ENCODE assay signal across 14 cellular contexts in the genomic region with DNA sequence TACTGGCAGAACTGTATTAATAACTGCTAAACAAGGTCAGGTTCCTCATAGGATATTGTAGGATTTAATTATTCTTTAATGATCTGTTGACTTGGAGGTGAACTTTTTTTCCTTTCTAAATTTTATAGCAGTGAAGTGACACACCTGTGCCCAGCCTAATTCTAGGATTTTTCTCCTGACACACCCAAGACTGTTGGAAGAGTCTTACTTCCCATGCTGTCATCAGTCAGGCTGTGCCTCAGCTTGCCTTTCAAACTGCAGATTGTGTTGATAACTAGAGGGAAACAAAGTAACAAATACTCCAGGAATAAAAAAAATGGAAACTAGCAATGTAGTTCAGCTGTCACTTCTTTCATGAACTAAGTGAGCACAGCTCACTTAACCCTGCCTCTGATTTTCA. TPM values are rescaled to one million over a fixed set of nuclear protein-coding genes. Genes with fewer than 3 reads are reported as not detected.
A peak's percentile ranks its signal among the peaks of the same experiment; 100 is the strongest.
DNase-seq lines count a peak whose midpoint lies in the region; ATAC-seq lines count a peak whose summit lies in the region.
"Had no signal": no experiment of that assay in that cellular context is flagged by ENCODE, and none has a peak within 500 bp of the region (broad histone marks: within the 10 kb centered on the region; RNA-seq: fewer than 3 reads in every experiment).

No MANE protein-coding gene starts in this region.

- no peak overlapping the region for H2BK120ac ChIP-seq in trophoblast cell (ENCODE audit: insufficient read depth, low read length, poor library complexity)

- no peak overlapping the region for H4K8ac ChIP-seq in trophoblast cell (ENCODE audit: low read depth, low read length)

- H3K4me1 ChIP-seq in trophoblast cell (ENCODE audit: control insufficient read depth in 1 of 2, insufficient read depth in 2 of 2, low read length in 2 of 2): no peaks in the 10 kb centered on the region

- no peak overlapping the region for H2AFZ ChIP-seq in trophoblast cell (ENCODE audit: insufficient read depth, low read length, poor library complexity)

- no peak overlapping the region for H2AK5ac ChIP-seq in trophoblast cell (ENCODE audit: low read length)

- peaks cover 14 to 33% of the 10 kb centered on the region in 2 experiments for H3K36me3 ChIP-seq in trophoblast cell (ENCODE audit: control insufficient read depth in 1 of 2, insufficient read depth in 2 of 2, low read length in 2 of 2)

- no peak for ATAC-seq in activated naive CD8-positive, alpha-beta T cell treated with anti-CD3 and anti-CD28 coated beads, Interleukin-2, amount 10 ng/mL, durations not matched to agents 7 days and 5 days (ENCODE audit: low read depth)
- no peak for ATAC-seq in activated naive CD8-positive, alpha-beta T cell treated with anti-CD3 and anti-CD28 coated beads, Interleukin-2, amount 50 U/mL, for 24 hours

- peaks cover 59% of the 10 kb centered on the region for H3K36me3 Mint-ChIP-seq in activated naive CD8-positive, alpha-beta T cell treated with anti-CD3 and anti-CD28 coated beads, Interleukin-2, amount 10 ng/mL, durations not matched to agents 7 days and 5 days
- peaks cover 80% of the 10 kb centered on the region for H3K36me3 Mint-ChIP-seq in activated naive CD8-positive, alpha-beta T cell treated with anti-CD3 and anti-CD28 coated beads, Interleukin-2, amount 50 U/mL, for 24 hours (ENCODE audit: low read depth)

- H3K4me2 ChIP-seq in trophoblast cell (ENCODE audit: low read length): no peak overlapping the region

- no peaks in the 10 kb centered on the region for H3K9me3 ChIP-seq in trophoblast cell (ENCODE audit: insufficient read depth, low read depth, low read length)

- POLR2A ChIA-PET in activated naive CD8-positive, alpha-beta T cell treated with anti-CD3 and anti-CD28 coated beads, Interleukin-2, amount 10 ng/mL, durations not matched to agents 7 days and 5 days (lab: Charles Lee): no interaction called here

- no peak overlapping the region for H4K91ac ChIP-seq in trophoblast cell (ENCODE audit: low read depth, low read length)

- H3K4me3 Mint-ChIP-seq in activated naive CD8-positive, alpha-beta T cell treated with anti-CD3 and anti-CD28 coated beads, Interleukin-2, amount 10 ng/mL, durations not matched to agents 7 days and 5 days: no peak overlapping the region
- no peak overlapping the region for H3K4me3 Mint-ChIP-seq in activated naive CD8-positive, alpha-beta T cell treated with anti-CD3 and anti-CD28 coated beads, Interleukin-2, amount 50 U/mL, for 24 hours
- H3K4me3 Mint-ChIP-seq: CD14-positive monocyte had no signal

- H3K4ac ChIP-seq in trophoblast cell (ENCODE audit: low read depth, low read length): no peak overlapping the region

- H3K79me1 ChIP-seq in trophoblast cell (ENCODE audit: low read length): no peaks in the 10 kb centered on the region

- H3K9ac ChIP-seq in trophoblast cell (ENCODE audit: low read length): no peak overlapping the region

- H3K27ac ChIP-seq in epithelial cell of prostate (peak overlapping the region; percentile 62), skin epidermis (peak overlapping the region in 11 of 21 experiments; percentile 1 to 68 (median 52)), trophoblast cell (ENCODE audit: low read depth, low read length) (no peak overlapping the region)

- H3K23ac ChIP-seq in trophoblast cell (ENCODE audit: low read length): no peak overlapping the region

- H3K27ac Mint-ChIP-seq in activated naive CD8-positive, alpha-beta T cell treated with anti-CD3 and anti-CD28 coated beads, Interleukin-2, amount 10 ng/mL, durations not matched to agents 7 days and 5 days: peak overlapping the region; percentile 38
- H3K27ac Mint-ChIP-seq in activated naive CD8-positive, alpha-beta T cell treated with anti-CD3 and anti-CD28 coated beads, Interleukin-2, amount 50 U/mL, for 24 hours: no peak overlapping the region
- H3K27ac Mint-ChIP-seq: CD14-positive monocyte had no signal

- H3K4me1 Mint-ChIP-seq in activated naive CD8-positive, alpha-beta T cell treated with anti-CD3 and anti-CD28 coated beads, Interleukin-2, amount 10 ng/mL, durations not matched to agents 7 days and 5 days: peaks cover 13% of the 10 kb centered on the region
- peaks cover 23% of the 10 kb centered on the region for H3K4me1 Mint-ChIP-seq in activated naive CD8-positive, alpha-beta T cell treated with anti-CD3 and anti-CD28 coated beads, Interleukin-2, amount 50 U/mL, for 24 hours
- H3K4me1 Mint-ChIP-seq: CD14-positive monocyte had no signal

- no peak for DNase-seq in activated naive CD8-positive, alpha-beta T cell treated with anti-CD3 and anti-CD28 coated beads, Interleukin-2, amount 10 ng/mL, durations not matched to agents 7 days and 5 days
- DNase-seq in activated naive CD8-positive, alpha-beta T cell treated with anti-CD3 and anti-CD28 coated beads, Interleukin-2, amount 50 U/mL, for 24 hours: no peak
- peak; percentile 3 for DNase-seq in NCI-H2171 (lab: John Stamatoyannopoulos, UW)
- DNase-seq in epithelial cell of prostate (ENCODE audit: low read depth, low spot score): peak; percentile 46
- DNase-seq in activated naive CD4-positive, alpha-beta T cell treated with Interleukin-2 at 50 U/mL for 16 hours: no peak
- DNase-seq in COR-L47 (lab: John Stamatoyannopoulos, UW): no peak
- DNase-seq in trophoblast cell: no peak
- DNase-seq: NCI-H1092 treated with DMSO at 0.1 percent for 48 hours, NCI-H1694 treated with DMSO at 0.1 percent for 48 hours, NCI-H510A, NCI-H82 had no signal

- H3K18ac ChIP-seq in trophoblast cell (ENCODE audit: low read length): no peak overlapping the region

- H2BK12ac ChIP-seq in trophoblast cell (ENCODE audit: low read length): no peak overlapping the region

- H2BK5ac ChIP-seq in trophoblast cell (ENCODE audit: low read depth, low read length, poor library complexity): no peak overlapping the region

- H3K4me3 ChIP-seq in skin epidermis: no peak overlapping the region
- no peak overlapping the region for H3K4me3 ChIP-seq in trophoblast cell (ENCODE audit: low read depth, low read length)
- H3K4me3 ChIP-seq: K562 had no signal

- no peaks in the 10 kb centered on the region for H3K27me3 ChIP-seq in trophoblast cell (ENCODE audit: insufficient read depth, low read length)

- no peak overlapping the region for H3K14ac ChIP-seq in trophoblast cell (ENCODE audit: low read length)

- H3K27me3 Mint-ChIP-seq in activated naive CD8-positive, alpha-beta T cell treated with anti-CD3 and anti-CD28 coated beads, Interleukin-2, amount 10 ng/mL, durations not matched to agents 7 days and 5 days: no peaks in the 10 kb centered on the region
- H3K27me3 Mint-ChIP-seq in activated naive CD8-positive, alpha-beta T cell treated with anti-CD3 and anti-CD28 coated beads, Interleukin-2, amount 50 U/mL, for 24 hours: no peaks in the 10 kb centered on the region

- no peak overlapping the region for H4K12ac ChIP-seq in trophoblast cell (ENCODE audit: low read depth, low read length)

- H3K9me3 Mint-ChIP-seq in activated naive CD8-positive, alpha-beta T cell treated with anti-CD3 and anti-CD28 coated beads, Interleukin-2, amount 10 ng/mL, durations not matched to agents 7 days and 5 days: no peaks in the 10 kb centered on the region
- H3K9me3 Mint-ChIP-seq in activated naive CD8-positive, alpha-beta T cell treated with anti-CD3 and anti-CD28 coated beads, Interleukin-2, amount 50 U/mL, for 24 hours: peaks cover 4% of the 10 kb centered on the region

- H3K79me2 ChIP-seq in trophoblast cell (ENCODE audit: control insufficient read depth, insufficient read depth, low read length, poor library complexity): no peaks in the 10 kb centered on the region

RNA-seq across cellular contexts. Expression of a gene that starts 22.0 kb away (rescaled TPM):
- total RNA-seq in activated naive CD8-positive, alpha-beta T cell treated with anti-CD3 and anti-CD28 coated beads, Interleukin-2, amount 10 ng/mL, durations not matched to agents 7 days and 5 days: 10 to 100 TPM; 82.7 to 86.6 TPM
- polyA plus RNA-seq in trophoblast cell (2013): 8.8 and 9.2 TPM in 2 replicates

Comparison
In these comparisons a context has a peak if more than half of its experiments do, and no peak if none do; other contexts are left out.
1. DNase-seq: peak in NCI-H2171 (single experiment) and epithelial cell of prostate (single experiment); none in activated naive CD8-positive, alpha-beta T cell treated with anti-CD3 and anti-CD28 coated beads, Interleukin-2, amount 10 ng/mL, durations not matched to agents 7 days and 5 days (single experiment), activated naive CD8-positive, alpha-beta T cell treated with anti-CD3 and anti-CD28 coated beads, Interleukin-2, amount 50 U/mL, for 24 hours (single experiment), activated naive CD4-positive, alpha-beta T cell treated with Interleukin-2 at 50 U/mL for 16 hours (single experiment), COR-L47 (single experiment) and trophoblast cell (0 of 2).